Comparison of ENCODE assay signal across 21 cellular contexts in genomic region chr7:4960363-4960762, GRCh38. TPM values are rescaled to one million over a fixed set of nuclear protein-coding genes. Genes with fewer than 3 reads are reported as not detected.
A peak's percentile ranks its signal among the peaks of the same experiment; 100 is the strongest.
DNase-seq lines count a peak whose midpoint lies in the region; ATAC-seq and TF ChIP-seq lines count a peak whose summit lies in the region.
"Had no signal": no experiment of that assay in that cellular context is flagged by ENCODE, and none has a peak within 500 bp of the region (broad histone marks: within the 10 kb centered on the region; RNA-seq: fewer than 3 reads in every experiment).

No MANE protein-coding gene starts in this region.

- CTCF ChIA-PET in IMR-90 (lab: Yijun Ruan, JAX) = interaction anchor here (1.0 kb wide), 1 partner anchor 14 kb away, joined by 3 read pairs; no protein-coding TSS in a partner anchor

- POLR2A ChIA-PET in IMR-90 (lab: Charles Lee; ENCODE audit: unreplicated experiment) = no interaction called here

- H3K23ac ChIP-seq in IMR-90 (ENCODE audit: low read depth, low read length) = no peak overlapping the region

- H3K9me3 ChIP-seq in DND-41 (ENCODE audit: insufficient read depth, low read length, severe bottlenecking) (no peaks in the 10 kb centered on the region), IMR-90 (ENCODE audit: control insufficient read depth, insufficient read depth, low read length) (no peaks in the 10 kb centered on the region)
- H3K9me3 ChIP-seq: gastroesophageal sphincter had no signal

- TF ChIP-seq POLR2A in IMR-90 (IDR thresholded peaks at IDR 0.05; ENCODE audit: low read depth, low read length) = no peak

- in situ Hi-C loops in IMR-90 (cut with MboI; ENCODE audit: low sequenced_read_pairs) = no loop called here

- TF ChIP-seq CTCF in DND-41 (IDR thresholded peaks at IDR 0.05; ENCODE audit: borderline replicate concordance, extremely low read depth, low read length, poor library complexity, severe bottlenecking) (peak; percentile 6), IMR-90 (conservative IDR thresholded peaks at IDR 0.05; ENCODE audit: low read depth, low read length) (no peak), epithelial cell of esophagus (IDR thresholded peaks at IDR 0.05; ENCODE audit: insufficient read depth, low read depth, low read length, missing control alignments) (peak; percentile 9)

- no peak overlapping the region for H3K56ac ChIP-seq in IMR-90 (ENCODE audit: extremely low read depth, insufficient read depth, low read length)

- H3K36me3 ChIP-seq in DND-41 (ENCODE audit: insufficient read depth, low read length) = no peaks in the 10 kb centered on the region
- no peaks in the 10 kb centered on the region for H3K36me3 ChIP-seq in IMR-90 (ENCODE audit: control insufficient read depth, insufficient read depth, low read length)
- H3K36me3 ChIP-seq: gastroesophageal sphincter had no signal

- no peak overlapping the region for H3K18ac ChIP-seq in IMR-90 (ENCODE audit: low read depth, low read length)

- H3K4me3 ChIP-seq in DND-41 (ENCODE audit: low read depth in 1 of 2, low read length in 2 of 2) = no peak overlapping the region
- no peak overlapping the region for H3K4me3 ChIP-seq in IMR-90 (ENCODE audit: insufficient read depth, low read depth, low read length)
- H3K4me3 ChIP-seq in epithelial cell of esophagus (ENCODE audit: low read length) = no peak overlapping the region
- H3K4me3 ChIP-seq: gastroesophageal sphincter had no signal

- no peaks in the 10 kb centered on the region for H3K4me1 ChIP-seq in DND-41 (ENCODE audit: insufficient read depth, low read length)
- H3K4me1 ChIP-seq in IMR-90 (ENCODE audit: control insufficient read depth, insufficient read depth, low read length) = no peaks in the 10 kb centered on the region
- H3K4me1 ChIP-seq: parathyroid adenoma had no signal

- H4K20me1 ChIP-seq in DND-41 (ENCODE audit: insufficient read depth, low read length) = no peaks in the 10 kb centered on the region
- no peaks in the 10 kb centered on the region for H4K20me1 ChIP-seq in IMR-90 (ENCODE audit: insufficient read depth, low read length)

- DNase-seq in DND-41 (no peak), IMR-90 (no peak), epithelial cell of esophagus (ENCODE audit: low read depth) (no peak), pons (ENCODE audit: low spot score) (peak; percentile 38), NCI-H524 treated with DMSO at 0.1 percent for 48 hours (lab: John Stamatoyannopoulos, UW) (no peak), NCI-H2196 (lab: John Stamatoyannopoulos, UW; ENCODE audit: unreplicated experiment) (no peak)
- DNase-seq in activated CD8-positive, alpha-beta memory T cell treated with anti-CD3 and anti-CD28 coated beads, Interleukin-2, amount 50 U/mL, for 48 hours = no peak
- DNase-seq: activated CD4-positive, alpha-beta memory T cell treated with anti-CD3 and anti-CD28 coated beads for 36 hours; activated T-cell treated with anti-CD3 and anti-CD28 coated beads, Interleukin-2, amount 50 U/mL, for 72 hours; dermis blood vessel endothelial cell; GDM1; NCI-H1436; NCI-H345; Right ventricle myocardium superior; stimulated activated CD4-positive, alpha-beta T cell treated with anti-CD3 and anti-CD28 coated beads, Interleukin-4, amount 100 ng/mL, for 1 hour; T-cell had no signal

- no TSS peak for BruUV-seq in IMR-90 (replicated peaks; lab: Mats Ljungman, UMichigan)

- H2BK20ac ChIP-seq in IMR-90 (ENCODE audit: low read depth, low read length) = no peak overlapping the region

- H3K27me3 ChIP-seq in DND-41 (ENCODE audit: insufficient read depth, low read length, poor library complexity) (no peaks in the 10 kb centered on the region), IMR-90 (ENCODE audit: control insufficient read depth, insufficient read depth, low read length) (peaks cover 37% of the 10 kb centered on the region)

- H3K4me2 ChIP-seq in DND-41 (ENCODE audit: insufficient read depth, low read length) = no peak overlapping the region
- H3K4me2 ChIP-seq in IMR-90 (ENCODE audit: low read depth, low read length) = no peak overlapping the region

- H3K79me1 ChIP-seq in IMR-90 (ENCODE audit: low read depth in 1 of 2, low read length in 2 of 2) = no peaks in the 10 kb centered on the region

- no peak overlapping the region for H2BK15ac ChIP-seq in IMR-90 (ENCODE audit: low read depth, low read length)

- no peak overlapping the region for H4K5ac ChIP-seq in IMR-90 (ENCODE audit: low read depth, low read length)

- H2AFZ ChIP-seq in DND-41 (ENCODE audit: low read depth, low read length) (no peak overlapping the region), IMR-90 (replicated peaks; ENCODE audit: low read length, poor library complexity) (peak overlapping the region; percentile 11)
- H2AFZ ChIP-seq: parathyroid adenoma had no signal

- ATAC-seq in DND-41 (ENCODE audit: insufficient read depth, low read depth) (no peak), IMR-90 (ENCODE audit: low read depth) (no peak)
- ATAC-seq: activated T-cell treated with anti-CD3 and anti-CD28 coated beads, Interleukin-2, amount 50 U/mL, for 72 hours; gastroesophageal sphincter; T-cell had no signal

- H3K14ac ChIP-seq in IMR-90 (replicated peaks; ENCODE audit: low read depth, low read length) = no peak overlapping the region

- H2BK5ac ChIP-seq in IMR-90 (ENCODE audit: low read depth, low read length, poor library complexity, severe bottlenecking) = no peak overlapping the region

- no peak for TF ChIP-seq RAD21 in IMR-90 (IDR thresholded peaks at IDR 0.05; ENCODE audit: low read length)

- H3K9me1 ChIP-seq in IMR-90 (ENCODE audit: insufficient read depth, low read length) = no peaks in the 10 kb centered on the region

- H3K4ac ChIP-seq in IMR-90 (ENCODE audit: low read depth, low read length) = no peak overlapping the region

- no peak overlapping the region for H4K91ac ChIP-seq in IMR-90 (ENCODE audit: insufficient read depth, low read depth, low read length)

- H3K9ac ChIP-seq in DND-41 (ENCODE audit: low read depth, low read length) = no peak overlapping the region
- no peak overlapping the region for H3K9ac ChIP-seq in IMR-90 (ENCODE audit: low read depth, low read length)
- H3K9ac ChIP-seq: parathyroid adenoma had no signal

- WGBS in IMR-90 (ENCODE audit: extremely low coverage in 2 of 2, insufficient read length in 1 of 2), 2 experiments = 65% methylated on average over 7 of the region's 10 CpGs; no CpG with 5 or more reads in 1 of the 2 experiments

- H2AK5ac ChIP-seq in IMR-90 (ENCODE audit: low read depth, low read length) = no peak overlapping the region

- no peaks in the 10 kb centered on the region for H3K79me2 ChIP-seq in DND-41 (ENCODE audit: insufficient read depth, low read length)
- H3K79me2 ChIP-seq: parathyroid adenoma had no signal

- no peak overlapping the region for H3K27ac ChIP-seq in DND-41 (ENCODE audit: low read length)
- no peak overlapping the region for H3K27ac ChIP-seq in IMR-90 (ENCODE audit: insufficient read depth, low read length)
- H3K27ac ChIP-seq: gastroesophageal sphincter, parathyroid adenoma had no signal

- intact Hi-C loops in IMR-90 (cut with micrococcal nuclease) = no loop called here

- dilution Hi-C loops in IMR-90 (cut with HindIII; ENCODE audit: low sequenced_read_pairs, unreplicated experiment) = no loop called here

- no peak overlapping the region for H4K8ac ChIP-seq in IMR-90 (ENCODE audit: low read depth in 2 of 2, low read length in 2 of 2)

- no peak overlapping the region for H2AK9ac ChIP-seq in IMR-90 (replicated peaks; ENCODE audit: low read depth, low read length, poor library complexity)

- no peak overlapping the region for H2BK120ac ChIP-seq in IMR-90 (ENCODE audit: low read depth, low read length)

TF ChIP-seq in IMR-90, 13 proteins besides CTCF, POLR2A, EP300 and RAD21:
- no peak for TF ChIP-seq MAFK (IDR thresholded peaks at IDR 0.05; ENCODE audit: low read depth, low read length)
- no peak for TF ChIP-seq RCOR1 (IDR thresholded peaks at IDR 0.05; ENCODE audit: insufficient replicate concordance, low read length)
- no peak for TF ChIP-seq ELK1 (IDR thresholded peaks at IDR 0.05; ENCODE audit: borderline replicate concordance, low read depth, low read length)
- TF ChIP-seq RFX5 (IDR thresholded peaks at IDR 0.05; ENCODE audit: low read depth, low read length) = no peak
- TF ChIP-seq MAZ (IDR thresholded peaks at IDR 0.05; ENCODE audit: borderline replicate concordance, low read depth, low read length) = no peak
- TF ChIP-seq CEBPB (IDR thresholded peaks at IDR 0.05; ENCODE audit: low read depth, low read length) = no peak
- TF ChIP-seq MXI1 (IDR thresholded peaks at IDR 0.05; ENCODE audit: borderline replicate concordance, low read depth, low read length) = no peak

RNA-seq across cellular contexts. Expression of gene MMD2, which starts 1.4 kb away (rescaled TPM):
- total RNA-seq in IMR-90 (2012; rRNA removed) = not detected in 2 replicates
- not detected in 2 replicates for polyA plus RNA-seq in IMR-90 (2012; rRNA removed)
- not detected in 2 replicates for polyA plus RNA-seq in IMR-90 (2012; cell fraction: cytosol; rRNA removed)
- polyA plus RNA-seq in IMR-90 (2012; cell fraction: nucleus; rRNA removed; ENCODE audit: low replicate concordance) = not detected in 2 replicates
- total RNA-seq: activated CD4-positive, alpha-beta memory T cell treated with anti-CD3 and anti-CD28 coated beads for 36 hours; activated T-cell treated with anti-CD3 and anti-CD28 coated beads, Interleukin-2, amount 50 U/mL, for 72 hours; dermis blood vessel endothelial cell; Right ventricle myocardium superior; T-cell had no signal
- polyA plus RNA-seq: BJ, esophagus, urinary bladder had no signal
